1 cellular context compared by ENCODE assay signal in genomic region chr1:150235436-150235851, GRCh38.
TF ChIP-seq lines count a peak whose summit lies in the region.

No MANE protein-coding gene starts in this region.

TF ChIP-seq in IMR-90, 13 proteins besides CTCF, POLR2A, EP300 and RAD21:
- TF ChIP-seq ELK1 (IDR thresholded peaks at IDR 0.05; ENCODE audit: borderline replicate concordance, low read depth, low read length) (no peak), MAZ (IDR thresholded peaks at IDR 0.05; ENCODE audit: borderline replicate concordance, low read depth, low read length) (no peak), USF2 (IDR thresholded peaks at IDR 0.05; ENCODE audit: low read depth, low read length) (no peak), MAFK (IDR thresholded peaks at IDR 0.05; ENCODE audit: low read depth, low read length) (no peak), BHLHE40 (IDR thresholded peaks at IDR 0.05; ENCODE audit: low read depth, low read length) (no peak), RFX5 (IDR thresholded peaks at IDR 0.05; ENCODE audit: low read depth, low read length) (no peak), SMC3 (IDR thresholded peaks at IDR 0.05; ENCODE audit: low read depth, low read length) (no peak), CHD1 (IDR thresholded peaks at IDR 0.05; ENCODE audit: low read depth, low read length) (no peak), MXI1 (IDR thresholded peaks at IDR 0.05; ENCODE audit: borderline replicate concordance, low read depth, low read length) (no peak), NFE2L2 (IDR thresholded peaks at IDR 0.05; ENCODE audit: low read depth, low read length) (no peak), CEBPB (IDR thresholded peaks at IDR 0.05; ENCODE audit: low read depth, low read length) (no peak), RCOR1 (IDR thresholded peaks at IDR 0.05; ENCODE audit: insufficient replicate concordance, low read length) (no peak), FOS (IDR thresholded peaks at IDR 0.05; ENCODE audit: low read depth, low read length) (no peak)
TF ChIP-seq in IMR-90: peak in this region for 0.
